In genomic region chrX:71283409-71284143, GRCh38 we compare ENCODE assay signal across 1 cellular context.
TF ChIP-seq lines count a peak whose summit lies in the region.

Gene NONO, plus strand, starts transcription at chrX:71283635. Its CDS starts 7,003 bp downstream, at chrX:71290638.

TF ChIP-seq in H1, 55 proteins besides CTCF, POLR2A, EP300 and RAD21 (continued from another document):
- TF ChIP-seq MAX (IDR thresholded peaks at IDR 0.05) (0 out of 2 replicates have a peak, but pooled peaks have one; percentile 11), BCL11A (IDR thresholded peaks at IDR 0.05; ENCODE audit: low read depth in 2 of 2, low read length in 2 of 2) (no peak), SIX5 (IDR thresholded peaks at IDR 0.05; ENCODE audit: low read depth, low read length) (no peak), CHD2 (IDR thresholded peaks at IDR 0.05; ENCODE audit: low read length) (peak; percentile 38; the same call in 1 of the 2 replicates), USF2 (IDR thresholded peaks at IDR 0.05; ENCODE audit: low read length) (no peak), SAP30 (IDR thresholded peaks at IDR 0.05; ENCODE audit: insufficient read depth, insufficient replicate concordance, low read length) (no peak), MAFK (IDR thresholded peaks at IDR 0.05; ENCODE audit: low read depth, low read length) (no peak), TBP (IDR thresholded peaks at IDR 0.05; ENCODE audit: low read depth, low read length) (peak; percentile 90), SP1 (IDR thresholded peaks at IDR 0.05; ENCODE audit: low read depth, low read length) (peak; percentile 50), ASH2L (IDR thresholded peaks at IDR 0.05; ENCODE audit: low read length) (peak; percentile 18), E2F6 (IDR thresholded peaks at IDR 0.05) (no peak), SIRT6 (IDR thresholded peaks at IDR 0.05; ENCODE audit: low read length) (no peak), KDM4A (IDR thresholded peaks at IDR 0.05; ENCODE audit: low read depth, low read length, severe bottlenecking) (no peak), GTF2F1 (IDR thresholded peaks at IDR 0.05; ENCODE audit: borderline replicate concordance, low read depth, low read length) (peak; percentile 23; the same call in 1 of the 2 replicates), CHD1 (IDR thresholded peaks at IDR 0.05; ENCODE audit: low read depth, low read length) (no peak), SP2 (IDR thresholded peaks at IDR 0.05; ENCODE audit: low read length) (peak; percentile 43; the same call in 1 of the 2 replicates), KDM1A (IDR thresholded peaks at IDR 0.05; ENCODE audit: borderline replicate concordance, low read length) (no peak), NANOG (IDR thresholded peaks at IDR 0.05; ENCODE audit: insufficient read depth, low read depth, low read length, poor library complexity, severe bottlenecking) (no peak), CBX5 (IDR thresholded peaks at IDR 0.05; ENCODE audit: low read depth, low read length) (no peak), TAF7 (optimal IDR thresholded peaks at IDR 0.05; ENCODE audit: borderline replicate concordance, low read depth, low read length) (peak; percentile 75), PHF8 (conservative IDR thresholded peaks at IDR 0.05; ENCODE audit: low read depth, low read length) (peak; percentile 73), CHD7 (IDR thresholded peaks at IDR 0.05; ENCODE audit: insufficient replicate concordance, low read length) (no peak)
